9 cellular contexts compared by ENCODE assay signal in the genomic region with DNA sequence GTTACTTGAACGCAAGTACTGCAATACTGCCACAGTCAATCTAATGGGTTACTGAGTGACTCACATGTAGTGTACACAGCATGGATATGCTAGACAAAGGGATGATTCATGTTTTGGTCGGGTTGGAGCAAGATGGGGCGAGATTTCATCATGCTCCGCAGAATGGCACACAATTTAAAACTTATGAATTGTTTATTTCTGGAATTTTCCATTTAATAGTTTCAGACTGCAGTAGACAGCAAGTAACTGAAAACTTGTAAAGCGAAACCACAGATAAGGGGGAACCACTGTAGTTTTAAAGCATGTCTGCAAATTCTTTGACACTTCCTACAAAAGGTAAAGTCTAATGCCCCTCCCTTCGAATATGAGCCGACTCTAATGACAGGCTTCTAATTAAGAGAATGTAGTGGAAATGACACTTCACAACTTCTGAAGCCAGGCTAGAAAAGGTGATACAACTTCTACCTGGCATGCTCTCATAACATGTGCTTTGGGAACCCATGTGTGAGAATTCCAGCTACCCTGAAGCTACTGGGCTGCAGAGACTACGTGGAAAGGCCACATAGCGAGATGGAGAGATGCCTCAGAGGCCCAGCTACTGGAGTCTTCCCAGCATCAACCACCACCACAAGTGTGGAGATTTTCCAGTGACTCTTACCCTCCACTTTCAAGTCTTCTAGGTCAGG. TPM values are rescaled to one million over a fixed set of nuclear protein-coding genes. Genes with fewer than 3 reads are reported as not detected.
DNase-seq lines count a peak whose midpoint lies in the region; ATAC-seq and TF ChIP-seq lines count a peak whose summit lies in the region.
"Had no signal": no experiment of that assay in that cellular context is flagged by ENCODE, and none has a peak within 500 bp of the region (broad histone marks: within the 10 kb centered on the region; RNA-seq: fewer than 3 reads in every experiment).

No MANE protein-coding gene starts in this region.

- no peak overlapping the region for H2BK120ac ChIP-seq in H9 (ENCODE audit: low read depth, low read length, poor library complexity, severe bottlenecking)

- H3K27me3 ChIP-seq in H9 (ENCODE audit: insufficient read depth, low read length) (no peaks in the 10 kb centered on the region), endodermal cell (ENCODE audit: control insufficient read depth, insufficient read depth, low read length, poor library complexity, severe bottlenecking) (no peaks in the 10 kb centered on the region)

- no peaks in the 10 kb centered on the region for H3K36me3 ChIP-seq in endodermal cell (ENCODE audit: control insufficient read depth, insufficient read depth, low read length)
- H3K36me3 ChIP-seq: left ventricle myocardium inferior, thoracic aorta had no signal

- H3K23ac ChIP-seq in H9 (ENCODE audit: insufficient read length, low read depth, low read length): no peak overlapping the region

- H3K79me1 ChIP-seq in H9 (ENCODE audit: insufficient read depth, low read depth, low read length, poor library complexity, severe bottlenecking): no peaks in the 10 kb centered on the region

- no peak overlapping the region for H3K4ac ChIP-seq in H9 (ENCODE audit: low read depth, low read length)

- H3K4me3 Mint-ChIP-seq in H9 (no peak overlapping the region), endodermal cell (no peak overlapping the region)

- H3T11ph ChIP-seq in H9 (ENCODE audit: low read length): no peak overlapping the region

- H3K9me3 Mint-ChIP-seq in H9 (no peaks in the 10 kb centered on the region; a peak in 1 of 5 replicates), endodermal cell (no peaks in the 10 kb centered on the region)

- no peaks in the 10 kb centered on the region for H3K79me2 ChIP-seq in H9 (ENCODE audit: insufficient read depth, low read length)

- H3K4me1 Mint-ChIP-seq in H9 (no peaks in the 10 kb centered on the region), endodermal cell (no peaks in the 10 kb centered on the region)

- no peaks in the 10 kb centered on the region; the same call in 1 of the 2 replicates for H3K27me3 Mint-ChIP-seq in H9 (ENCODE audit: low read depth)
- H3K27me3 Mint-ChIP-seq in endodermal cell (ENCODE audit: insufficient read depth): no peaks in the 10 kb centered on the region

- no peak overlapping the region for H3K56ac ChIP-seq in H9 (ENCODE audit: insufficient read length, low read depth, low read length)

- H2AK5ac ChIP-seq in H9 (ENCODE audit: insufficient read length, low read length): no peak overlapping the region

- H3K23me2 ChIP-seq in H9 (ENCODE audit: insufficient read length, low read depth, low read length, poor library complexity, severe bottlenecking): no peaks in the 10 kb centered on the region

- POLR2A ChIA-PET in HEK293T (lab: Yijun Ruan, JAX): no interaction called here

- H3K27ac Mint-ChIP-seq in H9 (no peak overlapping the region), endodermal cell (no peak overlapping the region)

- H3K18ac ChIP-seq in H9 (ENCODE audit: insufficient read length, low read depth, low read length): no peak overlapping the region

- H4K8ac ChIP-seq in H9 (replicated peaks; ENCODE audit: insufficient read length, low read depth, low read length): no peak overlapping the region

- no peak overlapping the region for H4K91ac ChIP-seq in H9 (ENCODE audit: insufficient read length, low read depth, low read length)

- no peak overlapping the region for H3K4me3 ChIP-seq in endodermal cell (ENCODE audit: low read length)
- H3K4me3 ChIP-seq: left ventricle myocardium inferior, thoracic aorta had no signal

- no CpG with 5 or more reads among the region's 9 CpGs for WGBS in H9 (ENCODE audit: extremely low coverage, insufficient read length, low lambda C conversion rate)
- 90% methylated on average over 9 of the region's 9 CpGs for WGBS in endodermal cell (ENCODE audit: insufficient coverage in 1 of 2, insufficient read length in 1 of 2), 2 experiments

- H3K9ac ChIP-seq in H9 (ENCODE audit: extremely low read depth, insufficient read length, low read length) (no peak overlapping the region), endodermal cell (ENCODE audit: extremely low read depth, low read length, poor library complexity, severe bottlenecking) (no peak overlapping the region)

- H4K5ac ChIP-seq in H9 (ENCODE audit: insufficient read length, low read depth, low read length): no peak overlapping the region

- peak overlapping the region; percentile 59 for H2BK12ac ChIP-seq in H9 (ENCODE audit: insufficient read length, low read depth, low read length)

- H2BK15ac ChIP-seq in H9 (ENCODE audit: low read depth, low read length): peak overlapping the region; percentile 96; the same call in 1 of the 2 replicates

- CTCF ChIA-PET in HEK293T (lab: Yijun Ruan, JAX): no interaction called here

- H3K36me3 Mint-ChIP-seq in H9 (ENCODE audit: insufficient read depth in 1 of 3, low read depth in 3 of 3) (no peaks in the 10 kb centered on the region), endodermal cell (ENCODE audit: low read depth) (no peaks in the 10 kb centered on the region)

- H3K27ac ChIP-seq in H9 (ENCODE audit: insufficient read length, low read depth, low read length) (no peak overlapping the region), endodermal cell (ENCODE audit: low read depth, low read length) (no peak overlapping the region)
- H3K27ac ChIP-seq: left ventricle myocardium inferior, thoracic aorta had no signal

- no peak overlapping the region for H3K4me2 ChIP-seq in H9 (ENCODE audit: insufficient read depth, insufficient read length, low read length)

- no peak overlapping the region for H3K14ac ChIP-seq in H9 (ENCODE audit: insufficient read depth, low read length)

- no peak for ATAC-seq in GM21737 (IDR thresholded peaks at IDR 0.05; ENCODE audit: unreplicated experiment)

- H3K9me3 ChIP-seq in H9 (ENCODE audit: control insufficient read depth, low read depth, low read length) (no peaks in the 10 kb centered on the region), endodermal cell (ENCODE audit: control insufficient read depth, low read length) (no peaks in the 10 kb centered on the region)
- H3K9me3 ChIP-seq: left ventricle myocardium inferior, thoracic aorta had no signal

- no peak overlapping the region for H2AFZ ChIP-seq in H9 (ENCODE audit: low read length)

- TF ChIP-seq CTCF in H9 (conservative IDR thresholded peaks at IDR 0.05) (no peak), endodermal cell (conservative IDR thresholded peaks at IDR 0.05) (no peak)

- no peaks in the 10 kb centered on the region for H4K20me1 ChIP-seq in H9 (ENCODE audit: control insufficient read depth, insufficient read depth, insufficient read length)

- no peak overlapping the region for H2BK5ac ChIP-seq in H9 (ENCODE audit: insufficient read length, low read length)

- no peak for DNase-seq in H9
- peak; percentile 95 for DNase-seq in RKO (ENCODE audit: low spot score)
- peak; percentile 31 for DNase-seq in endodermal cell
- DNase-seq in stimulated activated CD8-positive, alpha-beta memory T cell treated with anti-CD3 and anti-CD28 coated beads, Interleukin-15, amount 100 ng/mL, for 48 hours (ENCODE audit: low read depth in 2 of 2): peak; percentile 18 to 28
- no peak for DNase-seq in HEK293T (ENCODE audit: extremely low spot score)
- DNase-seq in SKM-1 (lab: John Stamatoyannopoulos, UW; ENCODE audit: unreplicated experiment): no peak
- DNase-seq: left ventricle myocardium inferior had no signal

- no peak overlapping the region for H2BK20ac ChIP-seq in H9 (ENCODE audit: low read depth, low read length, poor library complexity, severe bottlenecking)

- H3K4me1 ChIP-seq in H9 (ENCODE audit: insufficient read depth, low read length) (no peaks in the 10 kb centered on the region), endodermal cell (ENCODE audit: control insufficient read depth, insufficient read depth, low read length) (no peaks in the 10 kb centered on the region)

TF ChIP-seq in HEK293T, 16 proteins besides CTCF, POLR2A, EP300 and RAD21:
- TF ChIP-seq FOXA1 (IDR thresholded peaks at IDR 0.05) (no peak), NFRKB (IDR thresholded peaks at IDR 0.05) (no peak), SUZ12 (IDR thresholded peaks at IDR 0.05) (no peak), TARDBP (IDR thresholded peaks at IDR 0.05) (no peak), ELF4 (IDR thresholded peaks at IDR 0.05) (no peak), SP1 (IDR thresholded peaks at IDR 0.05) (no peak), BHLHE40 (IDR thresholded peaks at IDR 0.05; ENCODE audit: borderline replicate concordance) (no peak), L3MBTL2 (conservative IDR thresholded peaks at IDR 0.05) (no peak), FOXK2 (IDR thresholded peaks at IDR 0.05) (no peak), ARNT (IDR thresholded peaks at IDR 0.05) (no peak), HDGF (IDR thresholded peaks at IDR 0.05; ENCODE audit: borderline replicate concordance) (no peak), CTBP1 (IDR thresholded peaks at IDR 0.05; ENCODE audit: borderline replicate concordance) (no peak), ZNF384 (IDR thresholded peaks at IDR 0.05) (no peak), LEF1 (IDR thresholded peaks at IDR 0.05; ENCODE audit: borderline replicate concordance) (no peak)
- TF ChIP-seq, protein P1, sequence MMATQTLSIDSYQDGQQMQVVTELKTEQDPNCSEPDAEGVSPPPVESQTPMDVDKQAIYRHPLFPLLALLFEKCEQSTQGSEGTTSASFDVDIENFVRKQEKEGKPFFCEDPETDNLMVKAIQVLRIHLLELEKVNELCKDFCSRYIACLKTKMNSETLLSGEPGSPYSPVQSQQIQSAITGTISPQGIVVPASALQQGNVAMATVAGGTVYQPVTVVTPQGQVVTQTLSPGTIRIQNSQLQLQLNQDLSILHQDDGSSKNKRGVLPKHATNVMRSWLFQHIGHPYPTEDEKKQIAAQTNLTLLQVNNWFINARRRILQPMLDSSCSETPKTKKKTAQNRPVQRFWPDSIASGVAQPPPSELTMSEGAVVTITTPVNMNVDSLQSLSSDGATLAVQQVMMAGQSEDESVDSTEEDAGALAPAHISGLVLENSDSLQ (IDR thresholded peaks at IDR 0.05): no peak

RNA-seq across cellular contexts. Expression of a gene that starts 13.9 kb away (rescaled TPM):
- total RNA-seq in H9 (2021): 5.8 and 6.1 TPM in 2 replicates
- total RNA-seq in endodermal cell: 10 to 100 TPM in 1 of 2 donors, 1 to 10 TPM in 1; 7.8 to 15.3 TPM
- 4.9 TPM for polyA plus RNA-seq in endodermal cell (2013, experiment 1 of 2)
- polyA plus RNA-seq in endodermal cell (2013, experiment 2 of 2): 6.2 TPM

RNA-seq across cellular contexts. Expression of a gene that starts 40.8 kb away (rescaled TPM):
- total RNA-seq in H9 (2021) (59.6 and 62.4 TPM in 2 replicates), endodermal cell (10 to 100 TPM; 88.9 to 93.3 TPM)
- polyA plus RNA-seq in endodermal cell (2013, experiment 1 of 2): 133 TPM
- polyA plus RNA-seq in endodermal cell (2013, experiment 2 of 2): 130 TPM

Comparison
In these comparisons a context has a peak if more than half of its experiments do, and no peak if none do; other contexts are left out.
1. DNase-seq: peak in RKO (single experiment), endodermal cell (single experiment) and stimulated activated CD8-positive, alpha-beta memory T cell treated with anti-CD3 and anti-CD28 coated beads, Interleukin-15, amount 100 ng/mL, for 48 hours (2 of 2); none in H9 (single experiment), HEK293T (single experiment) and SKM-1 (single experiment).